Comparison of ENCODE assay signal across 10 cellular contexts in the genomic region with DNA sequence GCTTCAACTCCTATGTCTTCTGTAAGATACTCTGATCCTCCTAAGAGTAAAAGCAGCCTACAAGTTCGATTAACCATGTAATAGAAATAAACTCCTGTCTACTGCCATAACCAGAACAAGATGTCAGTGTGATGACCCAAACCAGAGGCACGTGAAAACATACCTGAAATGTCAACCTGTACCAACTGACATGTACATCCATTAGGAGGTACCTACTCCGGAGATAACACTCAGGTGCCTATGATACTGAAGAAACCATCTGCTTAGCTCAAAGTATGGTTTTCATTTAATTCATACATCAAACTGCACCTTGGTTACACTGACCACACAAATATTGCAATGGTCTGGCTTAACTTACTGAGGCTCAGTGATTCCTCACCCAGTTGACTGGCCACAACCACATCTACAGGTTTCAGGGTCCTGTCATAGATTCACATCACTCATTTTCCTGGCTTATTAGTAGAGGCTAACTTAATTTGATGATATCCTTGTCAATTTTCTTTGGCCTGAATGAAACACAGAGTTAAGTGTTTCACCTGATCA. TPM values are rescaled to one million over a fixed set of nuclear protein-coding genes. Genes with fewer than 3 reads are reported as not detected.
A peak's percentile ranks its signal among the peaks of the same experiment; 100 is the strongest.
DNase-seq lines count a peak whose midpoint lies in the region; ATAC-seq and TF ChIP-seq lines count a peak whose summit lies in the region.
"Had no signal": no experiment of that assay in that cellular context is flagged by ENCODE, and none has a peak within 500 bp of the region (broad histone marks: within the 10 kb centered on the region; RNA-seq: fewer than 3 reads in every experiment).

No MANE protein-coding gene starts in this region.

- peak overlapping the region; percentile 77 to 95 for H3K4me3 ChIP-seq in CD4-positive, alpha-beta memory T cell (ENCODE audit: low read length in 2 of 2)
- H3K4me3 ChIP-seq in MM.1S (ENCODE audit: low read length), result no peak overlapping the region
- H3K4me3 ChIP-seq in duodenal mucosa (ENCODE audit: low read depth in 1 of 2, low read length in 2 of 2), result peak overlapping the region; percentile 24 to 45
- peak overlapping the region; percentile 35 to 84 (median 82) for H3K4me3 ChIP-seq in gastrocnemius medialis

- TF ChIP-seq POLR2A in gastrocnemius medialis (IDR thresholded peaks at IDR 0.05), result no peak

- peak overlapping the region; percentile 71 for H3K4me2 ChIP-seq in MM.1S (ENCODE audit: low read depth, low read length)

- peak overlapping the region; percentile 64 to 100 (median 92) for H3K27ac Mint-ChIP-seq in CD4-positive, alpha-beta memory T cell

- CTCF ChIA-PET in CD4-positive, alpha-beta memory T cell (lab: Charles Lee; ENCODE audit: partially characterized antibody), result interaction anchor here (0.7 to 3.2 kb wide), 8 partner anchors 15 to 101 kb away, joined by 3 to 13 read pairs (median 4); no protein-coding TSS in a partner anchor

- H2AFZ ChIP-seq in MM.1S (ENCODE audit: low read length), result no peak overlapping the region

- DNase-seq in CD4-positive, alpha-beta memory T cell, result no peak
- DNase-seq in MM.1S (no peak), gastrocnemius medialis (no peak), ecto neural progenitor cell (ENCODE audit: low spot score) (no peak), NOMO-1 treated with dmso at 0.1 percent for 144 hours (lab: John Stamatoyannopoulos, UW; ENCODE audit: unreplicated experiment) (no peak), DMS53 (lab: John Stamatoyannopoulos, UW) (no peak)
- no peak for DNase-seq in stimulated activated CD4-positive, alpha-beta T cell treated with anti-CD3 and anti-CD28 coated beads, Interleukin-1b, Interleukin-23, amount 100 ng/mL, for 48 hours
- DNase-seq: midbrain, NCI-H2227 treated with DMSO at 0.1 percent for 48 hours had no signal

- no peaks in the 10 kb centered on the region for H3K9me2 ChIP-seq in MM.1S (replicated peaks; ENCODE audit: insufficient read depth, low read length)

- in situ Hi-C loops in gastrocnemius medialis (cut with MboI; ENCODE audit: low sequenced_read_pairs in 4 of 4), result loop anchor here in 3 of 4 donors (5.0 to 10.0 kb wide), 2 partner anchors 90 to 93 kb away; no protein-coding TSS in a partner anchor

- H3K4me1 ChIP-seq in CD4-positive, alpha-beta memory T cell (ENCODE audit: insufficient read depth, low read length), result peaks cover 51% of the 10 kb centered on the region
- peaks cover 43% of the 10 kb centered on the region for H3K4me1 ChIP-seq in MM.1S (ENCODE audit: low read length)
- H3K4me1 ChIP-seq in duodenal mucosa (ENCODE audit: control insufficient read depth in 1 of 2, insufficient read depth in 2 of 2, low read length in 2 of 2), result peaks cover 40 to 42% of the 10 kb centered on the region in 2 donors
- peaks cover 24 to 32% of the 10 kb centered on the region in 2 donors for H3K4me1 ChIP-seq in gastrocnemius medialis

- peaks cover 12% of the 10 kb centered on the region for H3K36me3 ChIP-seq in CD4-positive, alpha-beta memory T cell (ENCODE audit: insufficient read depth, low read length)
- H3K36me3 ChIP-seq in MM.1S (replicated peaks; ENCODE audit: insufficient read depth, low read length) (peaks cover 7% of the 10 kb centered on the region; the same call in 1 of the 2 replicates), duodenal mucosa (ENCODE audit: control insufficient read depth in 1 of 2, insufficient read depth in 2 of 2, low read length in 2 of 2) (peaks cover 3 to 21% of the 10 kb centered on the region in 2 donors), gastrocnemius medialis (no peaks in the 10 kb centered on the region)

- H3K36me3 Mint-ChIP-seq in CD4-positive, alpha-beta memory T cell, result peaks cover 57 to 79% of the 10 kb centered on the region in 2 donors

- H3K9me3 Mint-ChIP-seq in CD4-positive, alpha-beta memory T cell, result peaks cover 0 to 2% (median 0%) of the 10 kb centered on the region in 8 donors

- H3K9ac ChIP-seq in MM.1S (ENCODE audit: low read length) (no peak overlapping the region), duodenal mucosa (ENCODE audit: low read depth in 1 of 2, low read length in 2 of 2) (peak overlapping the region in 1 of 2 donors; percentile 43)

- H3K4me3 Mint-ChIP-seq in CD4-positive, alpha-beta memory T cell, result peak overlapping the region; percentile 90 to 99 (median 96)

- intact Hi-C loops in CD4-positive, alpha-beta memory T cell (cut with micrococcal nuclease), result no loop called here
- intact Hi-C loops in gastrocnemius medialis (cut with DNase I; ENCODE audit: low total_unique reads), result loop anchor here (5.0 kb wide), 2 partner anchors 77 to 97 kb away; no protein-coding TSS in a partner anchor

- H3K27ac ChIP-seq in CD4-positive, alpha-beta memory T cell (ENCODE audit: low read depth, low read length), result peak overlapping the region; percentile 85
- no peak overlapping the region for H3K27ac ChIP-seq in MM.1S (ENCODE audit: low read length)
- no peak overlapping the region for H3K27ac ChIP-seq in duodenal mucosa (ENCODE audit: low read depth, low read length)
- H3K27ac ChIP-seq in gastrocnemius medialis, result peak overlapping the region in 3 of 4 donors; percentile 87 to 91 (median 88)

- H3K27me3 ChIP-seq in CD4-positive, alpha-beta memory T cell (ENCODE audit: insufficient read depth, low read length), result no peaks in the 10 kb centered on the region
- H3K27me3 ChIP-seq in MM.1S (replicated peaks; ENCODE audit: insufficient read depth, low read length) (no peaks in the 10 kb centered on the region), duodenal mucosa (ENCODE audit: control insufficient read depth in 1 of 2, insufficient read depth in 2 of 2, low read length in 2 of 2) (no peaks in the 10 kb centered on the region), gastrocnemius medialis (no peaks in the 10 kb centered on the region)

- H3K79me2 ChIP-seq in MM.1S (ENCODE audit: low read length), result peaks cover 92% of the 10 kb centered on the region

- no peaks in the 10 kb centered on the region for H3K9me3 ChIP-seq in CD4-positive, alpha-beta memory T cell (ENCODE audit: control insufficient read depth in 1 of 2, low read length in 2 of 2)
- no peaks in the 10 kb centered on the region for H3K9me3 ChIP-seq in MM.1S (replicated peaks; ENCODE audit: insufficient read depth, low read length)
- H3K9me3 ChIP-seq in duodenal mucosa (ENCODE audit: control insufficient read depth in 1 of 2, low read length in 2 of 2), result no peaks in the 10 kb centered on the region
- no peaks in the 10 kb centered on the region for H3K9me3 ChIP-seq in gastrocnemius medialis

- H3F3A ChIP-seq in MM.1S (ENCODE audit: insufficient read depth, low read length), result peaks cover 16% of the 10 kb centered on the region

- peaks cover 0 to 2% of the 10 kb centered on the region in 2 donors for H3K27me3 Mint-ChIP-seq in CD4-positive, alpha-beta memory T cell

- POLR2A ChIA-PET in CD4-positive, alpha-beta memory T cell (lab: Charles Lee; ENCODE audit: partially characterized antibody), result interaction anchor here (0.9 to 4.7 kb wide), 9 partner anchors 14 to 100 kb away, joined by 3 to 36 read pairs (median 6); no protein-coding TSS in a partner anchor

- TF ChIP-seq CTCF in MM.1S (IDR thresholded peaks at IDR 0.05; ENCODE audit: low read length) (no peak), gastrocnemius medialis (IDR thresholded peaks at IDR 0.05 in 4 of 5, conservative IDR thresholded peaks at IDR 0.05 in 1 of 5) (no peak)

- ATAC-seq in gastrocnemius medialis, result no peak

- H4K20me1 ChIP-seq in MM.1S (ENCODE audit: insufficient read depth, low read length), result peaks cover 15% of the 10 kb centered on the region; the same call in 1 of the 2 replicates

- H3K4me1 Mint-ChIP-seq in CD4-positive, alpha-beta memory T cell, result peaks cover 24 to 71% (median 40%) of the 10 kb centered on the region in 4 donors

RNA-seq across cellular contexts. Expression of gene ITPKB, which starts 4.4 kb away (rescaled TPM):
- 100 to 1,000 TPM; 156 to 159 TPM for total RNA-seq in CD4-positive, alpha-beta memory T cell
- polyA plus RNA-seq in CD4-positive, alpha-beta memory T cell, result 10 to 100 TPM; 52.2 to 52.3 TPM
- total RNA-seq in gastrocnemius medialis, result 10 to 100 TPM in 1 of 4 donors, 1 to 10 TPM in 3; 7.1 to 13.9 (median 7.8) TPM

Comparison
In these comparisons a context has a peak if more than half of its experiments do, and no peak if none do; other contexts are left out.
1. H3K27ac ChIP-seq: peak in CD4-positive, alpha-beta memory T cell (single experiment) and gastrocnemius medialis (3 of 4); none in MM.1S (single experiment) and duodenal mucosa (single experiment).
2. RNA of gene ITPKB, which starts 4.4 kb away (total RNA-seq): 156 to 159 TPM in CD4-positive, alpha-beta memory T cell; 7.1 to 13.9 TPM in gastrocnemius medialis; every median in the first group is over 10 times any median in the second.